Comparison of ENCODE assay signal across 8 cellular contexts in genomic region chr15:43514241-43515057, GRCh38. TPM values are rescaled to one million over a fixed set of nuclear protein-coding genes. Genes with fewer than 3 reads are reported as not detected.
DNase-seq lines count a peak whose midpoint lies in the region; ATAC-seq and TF ChIP-seq lines count a peak whose summit lies in the region.

No MANE protein-coding gene starts in this region.

- 56% methylated on average over 4 of the region's 4 CpGs for WGBS in mammary epithelial cell (ENCODE audit: low coverage, missing lambda C conversion rate)
- 63 to 64% methylated on average over 4 of the region's 4 CpGs for WGBS in lung, 2 donors

- H3K27ac Mint-ChIP-seq in activated CD8-positive, alpha-beta memory T cell treated with anti-CD3 and anti-CD28 coated beads, Interleukin-2, amount 10 ng/mL, durations not matched to agents 7 days and 5 days, result peak overlapping the region; percentile 79

- peaks cover 28% of the 10 kb centered on the region for H3K4me1 ChIP-seq in mammary epithelial cell (ENCODE audit: insufficient read depth, low read length)
- H3K4me1 ChIP-seq in lung (ENCODE audit: control insufficient read depth in 2 of 2, insufficient read depth in 2 of 2, low read length in 2 of 2), result peaks cover 4 to 5% of the 10 kb centered on the region in 2 donors

- no peaks in the 10 kb centered on the region for H4K20me1 ChIP-seq in mammary epithelial cell (ENCODE audit: insufficient read depth, low read length)

- no peak overlapping the region for H3K27ac ChIP-seq in mammary epithelial cell (ENCODE audit: insufficient read depth, low read depth, low read length)
- no peak overlapping the region for H3K27ac ChIP-seq in lung (ENCODE audit: low read depth in 1 of 2, low read length in 1 of 2)

- ATAC-seq in activated CD8-positive, alpha-beta memory T cell treated with anti-CD3 and anti-CD28 coated beads, Interleukin-2, amount 10 ng/mL, durations not matched to agents 7 days and 5 days, result peak; percentile 4
- no peak for ATAC-seq in lung (ENCODE audit: insufficient read depth, low FRiP score)
- ATAC-seq in omental fat pad (ENCODE audit: low FRiP score), result no peak

- intact Hi-C loops in mammary epithelial cell (cut with micrococcal nuclease), result loop anchor here (1.0 kb wide), 1 partner anchor 73 kb away; no protein-coding TSS in a partner anchor

- H3K27me3 Mint-ChIP-seq in activated CD8-positive, alpha-beta memory T cell treated with anti-CD3 and anti-CD28 coated beads, Interleukin-2, amount 10 ng/mL, durations not matched to agents 7 days and 5 days, result peaks cover 21% of the 10 kb centered on the region

- peak overlapping the region; percentile 31 for H3K4me3 Mint-ChIP-seq in activated CD8-positive, alpha-beta memory T cell treated with anti-CD3 and anti-CD28 coated beads, Interleukin-2, amount 10 ng/mL, durations not matched to agents 7 days and 5 days

- H3K36me3 ChIP-seq in mammary epithelial cell (ENCODE audit: insufficient read depth, low read length) (no peaks in the 10 kb centered on the region), lung (ENCODE audit: control insufficient read depth in 2 of 2, insufficient read depth in 2 of 2, low read length in 2 of 2) (no peaks in the 10 kb centered on the region)

- no peaks in the 10 kb centered on the region for H3K9me3 Mint-ChIP-seq in activated CD8-positive, alpha-beta memory T cell treated with anti-CD3 and anti-CD28 coated beads, Interleukin-2, amount 10 ng/mL, durations not matched to agents 7 days and 5 days (ENCODE audit: low read depth)

- no peaks in the 10 kb centered on the region for H3K79me2 ChIP-seq in mammary epithelial cell (ENCODE audit: insufficient read depth, low read length)

- peak; percentile 77 for DNase-seq in activated CD8-positive, alpha-beta memory T cell treated with anti-CD3 and anti-CD28 coated beads, Interleukin-2, amount 10 ng/mL, durations not matched to agents 7 days and 5 days
- no peak for DNase-seq in activated CD8-positive, alpha-beta memory T cell treated with anti-CD3 and anti-CD28 coated beads for 24 hours
- DNase-seq in NCI-H524 treated with DMSO at 0.1 percent for 48 hours (lab: John Stamatoyannopoulos, UW) (peak; percentile 78), mammary epithelial cell (no peak), lung (ENCODE audit: low spot score) (no peak), omental fat pad (ENCODE audit: low spot score) (no peak), kidney tubule cell (ENCODE audit: low spot score) (no peak)
- no peak for DNase-seq in activated CD8-positive, alpha-beta memory T cell treated with anti-CD3 and anti-CD28 coated beads, Interleukin-2, amount 50 U/mL, for 4 hours

- H3K9ac ChIP-seq in mammary epithelial cell (ENCODE audit: insufficient read depth, low read length), result no peak overlapping the region

- H3K9me3 ChIP-seq in mammary epithelial cell (replicated peaks; ENCODE audit: insufficient read depth, low read length) (no peaks in the 10 kb centered on the region), lung (ENCODE audit: control insufficient read depth in 2 of 2, insufficient read depth in 1 of 2, low read length in 1 of 2) (no peaks in the 10 kb centered on the region)

- no TSS peak for BruUV-seq in mammary epithelial cell (replicated peaks; lab: Mats Ljungman, UMichigan)

- H3K4me2 ChIP-seq in mammary epithelial cell (ENCODE audit: insufficient read depth, low read depth, low read length), result no peak overlapping the region

- H3K36me3 Mint-ChIP-seq in activated CD8-positive, alpha-beta memory T cell treated with anti-CD3 and anti-CD28 coated beads, Interleukin-2, amount 10 ng/mL, durations not matched to agents 7 days and 5 days, result peaks cover 2% of the 10 kb centered on the region

- TF ChIP-seq CTCF in mammary epithelial cell (conservative IDR thresholded peaks at IDR 0.05 in 1 of 2, IDR thresholded peaks at IDR 0.05 in 1 of 2; ENCODE audit: extremely low read depth in 1 of 2, insufficient read depth in 1 of 2, low read depth in 1 of 2, low read length in 2 of 2), result peak; percentile 57 to 67
- TF ChIP-seq CTCF in lung (IDR thresholded peaks at IDR 0.05; ENCODE audit: control extremely low read depth, extremely low read depth), result peak; percentile 0
- no peak for TF ChIP-seq CTCF in omental fat pad (IDR thresholded peaks at IDR 0.05)

- no peaks in the 10 kb centered on the region for H3K27me3 ChIP-seq in mammary epithelial cell (ENCODE audit: insufficient read depth, low read length)
- no peaks in the 10 kb centered on the region for H3K27me3 ChIP-seq in lung (ENCODE audit: control insufficient read depth, insufficient read depth)

- peaks cover 71% of the 10 kb centered on the region for H3K4me1 Mint-ChIP-seq in activated CD8-positive, alpha-beta memory T cell treated with anti-CD3 and anti-CD28 coated beads, Interleukin-2, amount 10 ng/mL, durations not matched to agents 7 days and 5 days

- H3K4me3 ChIP-seq in mammary epithelial cell (replicated peaks in 1 of 3; ENCODE audit: insufficient read depth in 1 of 3, low read depth in 2 of 3, low read length in 3 of 3) (no peak overlapping the region), lung (no peak overlapping the region)

- no peak overlapping the region for H2AFZ ChIP-seq in mammary epithelial cell (ENCODE audit: low read depth, low read length)

- dilution Hi-C loops in mammary epithelial cell (cut with HindIII; ENCODE audit: low sequenced_read_pairs), result loop anchor here (5.0 kb wide), 1 partner anchor 97 kb away; no protein-coding TSS in a partner anchor

- CTCF ChIA-PET in activated CD8-positive, alpha-beta memory T cell treated with anti-CD3 and anti-CD28 coated beads, Interleukin-2, amount 10 ng/mL, durations not matched to agents 7 days and 5 days (lab: Charles Lee), result interaction anchor here (0.6 to 7.3 kb wide), 12 partner anchors 12 to 289 kb away, joined by 3 to 66 read pairs (median 4); partner anchors contain the start of genes TP53BP1, TUBGCP4 and ZSCAN29
- CTCF ChIA-PET in mammary epithelial cell (lab: Charles Lee; ENCODE audit: low non-redundant PET), result interaction anchor here (1.4 kb wide), 1 partner anchor 74 kb away, joined by 17 read pairs; no protein-coding TSS in a partner anchor

- in situ Hi-C loops in mammary epithelial cell (cut with MboI; ENCODE audit: low sequenced_read_pairs in 2 of 2), result no loop called here

RNA-seq across cellular contexts. Expression of gene MAP1A, which starts 3.0 kb away (rescaled TPM):
- 1 to 10 TPM; 3.0 to 7.8 TPM for total RNA-seq in activated CD8-positive, alpha-beta memory T cell treated with anti-CD3 and anti-CD28 coated beads, Interleukin-2, amount 10 ng/mL, durations not matched to agents 7 days and 5 days
- total RNA-seq in mammary epithelial cell (10 to 100 TPM in 1 of 2 donors, under 1 TPM in 1; 0.52 to 12.2 TPM), lung (10 to 100 TPM in 1 of 2 donors, 1 to 10 TPM in 1; 8.8 to 17.8 TPM), omental fat pad (10 to 100 TPM in 1 of 4 donors, 1 to 10 TPM in 3; 2.5 to 10.9 (median 5.3) TPM)
- polyA plus RNA-seq in mammary epithelial cell (1.1 TPM), lung (1 to 10 TPM; 1.8 TPM)
- 3.8 TPM for polyA minus RNA-seq in mammary epithelial cell

RNA-seq across cellular contexts. Expression of gene TP53BP1, which starts 21.5 kb away (rescaled TPM):
- total RNA-seq in activated CD8-positive, alpha-beta memory T cell treated with anti-CD3 and anti-CD28 coated beads, Interleukin-2, amount 10 ng/mL, durations not matched to agents 7 days and 5 days, result 10 to 100 TPM; 23.3 to 25.8 TPM
- total RNA-seq in mammary epithelial cell (10 to 100 TPM; 41.7 to 68.7 TPM), lung (10 to 100 TPM; 35.3 to 97.4 TPM), omental fat pad (10 to 100 TPM; 23.2 to 52.8 (median 39.2) TPM)
- polyA plus RNA-seq in mammary epithelial cell (23.6 TPM), lung (10 to 100 TPM in 1 of 2 donors, 1 to 10 TPM in 1; 8.9 to 12.1 TPM)
- polyA minus RNA-seq in mammary epithelial cell, result 44.6 TPM

Comparison
In these comparisons a context has a peak if more than half of its experiments do, and no peak if none do; other contexts are left out.
1. DNase-seq: peak in activated CD8-positive, alpha-beta memory T cell treated with anti-CD3 and anti-CD28 coated beads, Interleukin-2, amount 10 ng/mL, durations not matched to agents 7 days and 5 days (single experiment) and NCI-H524 treated with DMSO at 0.1 percent for 48 hours (single experiment); none in activated CD8-positive, alpha-beta memory T cell treated with anti-CD3 and anti-CD28 coated beads for 24 hours (single experiment), mammary epithelial cell (single experiment), lung (single experiment), omental fat pad (single experiment), activated CD8-positive, alpha-beta memory T cell treated with anti-CD3 and anti-CD28 coated beads, Interleukin-2, amount 50 U/mL, for 4 hours (single experiment) and kidney tubule cell (single experiment).
2. CTCF ChIP-seq: peak in mammary epithelial cell (2 of 2) and lung (single experiment); none in omental fat pad (0 of 3).